In the genomic region with DNA sequence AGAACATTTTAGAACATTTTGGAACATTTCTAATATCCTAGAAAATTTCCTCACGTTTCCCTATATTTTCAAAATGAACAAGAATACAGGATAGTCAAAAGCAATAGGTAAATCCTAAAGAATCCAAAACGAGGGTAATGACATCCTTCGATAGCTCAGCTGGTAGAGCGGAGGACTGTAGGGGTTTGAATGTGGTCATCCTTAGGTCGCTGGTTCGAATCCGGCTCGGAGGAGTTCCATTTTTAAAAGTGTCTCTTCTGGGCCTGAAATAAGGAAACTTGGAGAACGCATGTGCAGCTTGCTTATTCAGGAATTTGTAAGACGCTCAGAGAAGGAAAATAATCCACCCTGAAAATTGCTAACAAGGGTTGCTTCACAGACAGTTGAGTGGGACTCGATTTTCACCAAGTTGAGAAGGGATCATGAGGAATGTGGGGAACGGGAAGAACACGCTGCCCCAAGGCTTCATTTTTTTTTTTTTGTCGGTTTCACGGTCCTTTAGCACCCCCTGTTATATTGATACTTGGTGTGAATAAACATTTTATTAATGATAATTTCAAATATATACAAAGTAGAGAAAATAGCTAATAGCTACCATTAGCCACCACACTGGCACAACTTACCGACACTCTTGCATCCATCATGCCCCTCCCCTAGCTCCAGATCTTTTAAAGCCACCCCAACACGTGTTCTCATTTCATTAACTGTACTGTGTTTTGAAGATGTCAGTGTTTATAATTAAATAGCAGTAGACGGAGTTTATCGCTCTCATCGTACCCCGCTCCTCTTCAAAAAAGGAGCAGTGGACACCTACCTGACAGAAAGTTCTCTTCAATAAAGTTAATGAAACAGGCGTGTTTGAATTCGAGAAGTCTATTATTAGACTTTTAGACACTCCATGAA, we compare ENCODE assay signal across 8 cellular contexts. TPM values are rescaled to one million over a fixed set of nuclear protein-coding genes. Genes with fewer than 3 reads are reported as not detected.
DNase-seq lines count a peak whose midpoint lies in the region; ATAC-seq and TF ChIP-seq lines count a peak whose summit lies in the region.

No MANE protein-coding gene starts in this region.

- peak overlapping the region; percentile 97 for H3K4me2 ChIP-seq in trophoblast cell (ENCODE audit: low read length)

- no peak for TF ChIP-seq CTCF in BE2C (IDR thresholded peaks at IDR 0.05; ENCODE audit: low read depth, low read length)

- H3K36me3 ChIP-seq in BE2C (peaks cover 20% of the 10 kb centered on the region), SK-N-MC (ENCODE audit: insufficient read depth, low read length) (peaks cover 20% of the 10 kb centered on the region), trophoblast cell (ENCODE audit: control insufficient read depth in 1 of 2, insufficient read depth in 2 of 2, low read length in 2 of 2) (peaks cover 9 to 15% of the 10 kb centered on the region in 2 experiments)

- WGBS in trophoblast cell (ENCODE audit: extremely low coverage, insufficient coverage, insufficient read length), result no CpG with 5 or more reads among the region's 23 CpGs

- no peak overlapping the region for H2BK120ac ChIP-seq in trophoblast cell (ENCODE audit: insufficient read depth, low read length, poor library complexity)

- peak; percentile 58 for DNase-seq in BE2C
- DNase-seq in HS-27A (ENCODE audit: low read depth), result peak; percentile 78
- DNase-seq in SK-N-MC (ENCODE audit: low read depth, low spot score), result no peak
- DNase-seq in epithelial cell of prostate (ENCODE audit: low read depth, low spot score), result no peak
- DNase-seq in trophoblast cell, result peak in 1 of 2 donors; percentile 33

- ATAC-seq in HG03039 (IDR thresholded peaks at IDR 0.05; ENCODE audit: unreplicated experiment) (no peak), GM18870 (IDR thresholded peaks at IDR 0.05; ENCODE audit: unreplicated experiment) (no peak), HG03565 (IDR thresholded peaks at IDR 0.05; ENCODE audit: unreplicated experiment) (no peak)

- H4K8ac ChIP-seq in trophoblast cell (ENCODE audit: low read depth, low read length), result no peak overlapping the region

- H3K79me2 ChIP-seq in trophoblast cell (ENCODE audit: control insufficient read depth, insufficient read depth, low read length, poor library complexity), result peaks cover 6% of the 10 kb centered on the region

- peak overlapping the region; percentile 88 for H3K27ac ChIP-seq in SK-N-MC
- peak overlapping the region; percentile 74 for H3K27ac ChIP-seq in epithelial cell of prostate
- H3K27ac ChIP-seq in trophoblast cell (ENCODE audit: low read depth, low read length), result peak overlapping the region; percentile 16

- peak overlapping the region; percentile 93 for H3K9ac ChIP-seq in SK-N-MC (ENCODE audit: insufficient read length)
- H3K9ac ChIP-seq in trophoblast cell (ENCODE audit: low read length), result no peak overlapping the region

- H3K4ac ChIP-seq in trophoblast cell (ENCODE audit: low read depth, low read length), result no peak overlapping the region

- H2BK5ac ChIP-seq in trophoblast cell (ENCODE audit: low read depth, low read length, poor library complexity), result no peak overlapping the region

- H3K79me1 ChIP-seq in trophoblast cell (ENCODE audit: low read length), result peaks cover 5% of the 10 kb centered on the region

- no peak overlapping the region for H3K14ac ChIP-seq in trophoblast cell (ENCODE audit: low read length)

- H3K9me3 ChIP-seq in BE2C, result no peaks in the 10 kb centered on the region
- H3K9me3 ChIP-seq in SK-N-MC (ENCODE audit: low read depth, low read length), result no peaks in the 10 kb centered on the region
- H3K9me3 ChIP-seq in trophoblast cell (ENCODE audit: insufficient read depth, low read depth, low read length), result no peaks in the 10 kb centered on the region

- H2BK12ac ChIP-seq in trophoblast cell (ENCODE audit: low read length), result no peak overlapping the region

- H2AK5ac ChIP-seq in trophoblast cell (ENCODE audit: low read length), result no peak overlapping the region

- no peak overlapping the region for H2AFZ ChIP-seq in trophoblast cell (ENCODE audit: insufficient read depth, low read length, poor library complexity)

- no peak overlapping the region for H3K18ac ChIP-seq in trophoblast cell (ENCODE audit: low read length)

- H4K12ac ChIP-seq in trophoblast cell (ENCODE audit: low read depth, low read length), result no peak overlapping the region

- H3K4me1 ChIP-seq in BE2C (no peaks in the 10 kb centered on the region), trophoblast cell (ENCODE audit: control insufficient read depth in 1 of 2, insufficient read depth in 2 of 2, low read length in 2 of 2) (peaks cover 3 to 9% of the 10 kb centered on the region in 2 experiments)

- H3K4me3 ChIP-seq in BE2C (ENCODE audit: low read depth, low read length), result peak overlapping the region; percentile 97
- H3K4me3 ChIP-seq in SK-N-MC, result peak overlapping the region; percentile 95
- no peak overlapping the region for H3K4me3 ChIP-seq in trophoblast cell (ENCODE audit: low read depth, low read length)

- no peak overlapping the region for H3K23ac ChIP-seq in trophoblast cell (ENCODE audit: low read length)

- H3K27me3 ChIP-seq in BE2C (no peaks in the 10 kb centered on the region), trophoblast cell (ENCODE audit: insufficient read depth, low read length) (no peaks in the 10 kb centered on the region)

- H4K91ac ChIP-seq in trophoblast cell (ENCODE audit: low read depth, low read length), result no peak overlapping the region

RNA-seq across cellular contexts. Expression of a gene that starts 1.8 kb away (rescaled TPM):
- 65.8 TPM for polyA plus RNA-seq in BE2C (2012; ENCODE audit: insufficient read depth, insufficient read length, low read depth)
- 18.2 and 18.3 TPM in 2 replicates for polyA plus RNA-seq in trophoblast cell (2013)

RNA-seq across cellular contexts. Expression of a gene that starts 56.8 kb away (rescaled TPM):
- 59.1 TPM for polyA plus RNA-seq in BE2C (2012; ENCODE audit: insufficient read depth, insufficient read length, low read depth)
- 24.2 and 24.8 TPM in 2 replicates for polyA plus RNA-seq in trophoblast cell (2013)

Comparison
In these comparisons a context has a peak if more than half of its experiments do, and no peak if none do; other contexts are left out.
1. DNase-seq: peak in BE2C (single experiment) and HS-27A (single experiment); none in SK-N-MC (single experiment) and epithelial cell of prostate (single experiment).
2. H3K27ac ChIP-seq: peak in every context shown above with its lines; median percentile 88 in SK-N-MC; 74 in epithelial cell of prostate; 16 in trophoblast cell.